ENCODE assay signal across 16 cellular contexts in the genomic region with DNA sequence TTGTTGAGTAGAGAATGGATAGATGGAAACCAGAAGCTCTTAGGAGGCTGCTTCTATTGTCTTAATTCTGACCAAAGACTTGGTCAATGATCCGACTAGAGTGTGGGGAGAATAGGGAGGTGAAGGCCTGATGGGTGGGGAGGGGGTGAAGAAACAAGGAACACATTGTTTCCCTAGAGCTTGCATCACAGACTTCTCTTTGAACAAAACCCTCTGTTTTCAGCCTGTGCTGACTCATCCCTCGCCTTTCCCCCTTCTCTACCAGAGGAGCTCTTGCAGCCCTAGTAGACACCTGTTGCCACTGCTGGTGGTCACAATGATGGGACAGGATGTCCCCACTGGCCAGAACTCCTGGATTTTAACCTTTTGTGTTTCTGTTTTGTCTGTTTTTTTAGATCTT. TPM values are rescaled to one million over a fixed set of nuclear protein-coding genes. Genes with fewer than 3 reads are reported as not detected.
DNase-seq lines count a peak whose midpoint lies in the region; ATAC-seq lines count a peak whose summit lies in the region.
"Had no signal": no experiment of that assay in that cellular context is flagged by ENCODE, and none has a peak within 500 bp of the region (broad histone marks: within the 10 kb centered on the region; RNA-seq: fewer than 3 reads in every experiment).

No MANE protein-coding gene starts in this region.

- no peak overlapping the region for H3K4me3 ChIP-seq in SJCRH30
- H3K4me3 ChIP-seq: thyroid gland had no signal

- no peak overlapping the region for H3K27ac ChIP-seq in SJCRH30
- H3K27ac ChIP-seq: thyroid gland had no signal

- H3K4me1 ChIP-seq in SJCRH30 = no peaks in the 10 kb centered on the region; the same call in 1 of the 2 replicates
- H3K4me1 ChIP-seq: Caco-2, thyroid gland had no signal

- H3K27me3 ChIP-seq in SJCRH30 = peaks cover 5% of the 10 kb centered on the region; the same call in 1 of the 2 replicates

- ATAC-seq in HG02759 (IDR thresholded peaks at IDR 0.05; ENCODE audit: unreplicated experiment) (peak; percentile 57), GM21360 (IDR thresholded peaks at IDR 0.05; ENCODE audit: unreplicated experiment) (no peak), GM21528 (IDR thresholded peaks at IDR 0.05; ENCODE audit: low FRiP score, unreplicated experiment) (no peak)
- ATAC-seq: activated naive CD8-positive, alpha-beta T cell treated with anti-CD3 and anti-CD28 coated beads, Interleukin-2, amount 50 U/mL, for 24 hours had no signal

- intact Hi-C loops in head of caudate nucleus (cut with DNase I) = no loop called here

- H3K36me3 ChIP-seq in SJCRH30 = no peaks in the 10 kb centered on the region
- H3K36me3 ChIP-seq: thyroid gland had no signal

- DNase-seq in SJCRH30 (peak; percentile 49 to 70), head of caudate nucleus (peak; percentile 29 to 92 (median 76)), superior temporal gyrus (ENCODE audit: extremely low spot score) (peak; percentile 92)
- no peak for DNase-seq in activated CD4-positive, CD25-positive, alpha-beta regulatory T cell (lab: John Stamatoyannopoulos, UW)
- DNase-seq: activated naive CD8-positive, alpha-beta T cell treated with anti-CD3 and anti-CD28 coated beads, Interleukin-2, amount 50 U/mL, for 24 hours; kidney glomerular epithelial cell; NCI-H1417 treated with DMSO at 0.1 percent for 48 hours; NCI-H510A treated with DMSO at 0.1 percent for 48 hours; SHP77 treated with DMSO at 0.1 percent for 48 hours; thyroid gland had no signal

- H3K9me3 ChIP-seq in SJCRH30 (replicated peaks) = no peaks in the 10 kb centered on the region
- H3K9me3 ChIP-seq: Caco-2, thyroid gland had no signal

RNA-seq across cellular contexts. Expression of a gene that starts 46.8 kb away (rescaled TPM):
- not detected in 2 replicates for total RNA-seq in SJCRH30 (2014; rRNA removed; shearing (Covaris generic))
- total RNA-seq: Caco-2; natural killer cell treated with Interleukin-12 subunit alpha and Interleukin-12 subunit beta and Interleukin-15 and Interleukin-18, amount 100 ng/mL, for 72 hours; skeletal muscle tissue; thyroid gland had no signal

Comparison
In these comparisons a context has a peak if more than half of its experiments do, and no peak if none do; other contexts are left out.
1. DNase-seq: peak in SJCRH30 (2 of 2), head of caudate nucleus (42 of 42) and superior temporal gyrus (single experiment); none in activated CD4-positive, CD25-positive, alpha-beta regulatory T cell (0 of 4).